ENCODE assay signal across 1 cellular context in the genomic region with DNA sequence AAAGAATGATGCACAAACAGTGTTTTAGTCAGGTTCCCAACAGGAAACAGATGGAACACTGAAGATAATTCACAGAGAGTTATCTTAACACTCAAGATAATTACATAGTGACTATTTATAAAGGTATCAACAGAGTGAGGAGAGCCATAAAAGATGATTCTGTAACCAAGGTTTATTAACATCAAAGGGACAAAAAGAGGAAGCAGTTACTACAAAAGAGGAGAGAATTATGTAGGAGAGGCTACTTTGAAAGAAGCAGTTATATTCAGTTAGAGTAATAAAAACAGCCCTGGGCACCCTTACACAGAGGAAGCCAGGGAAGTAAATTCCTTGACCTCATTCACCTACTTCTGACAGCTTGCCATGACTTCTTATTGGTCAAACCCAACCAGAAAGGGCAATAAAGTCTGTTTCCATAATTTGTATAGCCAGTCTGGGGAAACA.
TF ChIP-seq lines count a peak whose summit lies in the region.

No MANE protein-coding gene starts in this region.

TF ChIP-seq in WTC11, 78 proteins besides CTCF, POLR2A, EP300 and RAD21 (continued from another document):
- TF ChIP-seq, protein P1, sequence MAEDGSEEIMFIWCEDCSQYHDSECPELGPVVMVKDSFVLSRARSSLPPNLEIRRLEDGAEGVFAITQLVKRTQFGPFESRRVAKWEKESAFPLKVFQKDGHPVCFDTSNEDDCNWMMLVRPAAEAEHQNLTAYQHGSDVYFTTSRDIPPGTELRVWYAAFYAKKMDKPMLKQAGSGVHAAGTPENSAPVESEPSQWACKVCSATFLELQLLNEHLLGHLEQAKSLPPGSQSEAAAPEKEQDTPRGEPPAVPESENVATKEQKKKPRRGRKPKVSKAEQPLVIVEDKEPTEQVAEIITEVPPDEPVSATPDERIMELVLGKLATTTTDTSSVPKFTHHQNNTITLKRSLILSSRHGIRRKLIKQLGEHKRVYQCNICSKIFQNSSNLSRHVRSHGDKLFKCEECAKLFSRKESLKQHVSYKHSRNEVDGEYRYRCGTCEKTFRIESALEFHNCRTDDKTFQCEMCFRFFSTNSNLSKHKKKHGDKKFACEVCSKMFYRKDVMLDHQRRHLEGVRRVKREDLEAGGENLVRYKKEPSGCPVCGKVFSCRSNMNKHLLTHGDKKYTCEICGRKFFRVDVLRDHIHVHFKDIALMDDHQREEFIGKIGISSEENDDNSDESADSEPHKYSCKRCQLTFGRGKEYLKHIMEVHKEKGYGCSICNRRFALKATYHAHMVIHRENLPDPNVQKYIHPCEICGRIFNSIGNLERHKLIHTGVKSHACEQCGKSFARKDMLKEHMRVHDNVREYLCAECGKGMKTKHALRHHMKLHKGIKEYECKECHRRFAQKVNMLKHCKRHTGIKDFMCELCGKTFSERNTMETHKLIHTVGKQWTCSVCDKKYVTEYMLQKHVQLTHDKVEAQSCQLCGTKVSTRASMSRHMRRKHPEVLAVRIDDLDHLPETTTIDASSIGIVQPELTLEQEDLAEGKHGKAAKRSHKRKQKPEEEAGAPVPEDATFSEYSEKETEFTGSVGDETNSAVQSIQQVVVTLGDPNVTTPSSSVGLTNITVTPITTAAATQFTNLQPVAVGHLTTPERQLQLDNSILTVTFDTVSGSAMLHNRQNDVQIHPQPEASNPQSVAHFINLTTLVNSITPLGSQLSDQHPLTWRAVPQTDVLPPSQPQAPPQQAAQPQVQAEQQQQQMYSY (CRISPR knock-in tag; IDR thresholded peaks at IDR 0.05) = no peak
- TF ChIP-seq SMAD3 (CRISPR knock-in tag; IDR thresholded peaks at IDR 0.05; ENCODE audit: borderline replicate concordance) (no peak), RORB (CRISPR knock-in tag; IDR thresholded peaks at IDR 0.05) (no peak)
- TF ChIP-seq, protein P2, sequence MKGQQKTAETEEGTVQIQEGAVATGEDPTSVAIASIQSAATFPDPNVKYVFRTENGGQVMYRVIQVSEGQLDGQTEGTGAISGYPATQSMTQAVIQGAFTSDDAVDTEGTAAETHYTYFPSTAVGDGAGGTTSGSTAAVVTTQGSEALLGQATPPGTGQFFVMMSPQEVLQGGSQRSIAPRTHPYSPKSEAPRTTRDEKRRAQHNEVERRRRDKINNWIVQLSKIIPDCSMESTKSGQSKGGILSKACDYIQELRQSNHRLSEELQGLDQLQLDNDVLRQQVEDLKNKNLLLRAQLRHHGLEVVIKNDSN (CRISPR knock-in tag; IDR thresholded peaks at IDR 0.05) = no peak
